Comparison of ENCODE assay signal across 16 cellular contexts in the genomic region with DNA sequence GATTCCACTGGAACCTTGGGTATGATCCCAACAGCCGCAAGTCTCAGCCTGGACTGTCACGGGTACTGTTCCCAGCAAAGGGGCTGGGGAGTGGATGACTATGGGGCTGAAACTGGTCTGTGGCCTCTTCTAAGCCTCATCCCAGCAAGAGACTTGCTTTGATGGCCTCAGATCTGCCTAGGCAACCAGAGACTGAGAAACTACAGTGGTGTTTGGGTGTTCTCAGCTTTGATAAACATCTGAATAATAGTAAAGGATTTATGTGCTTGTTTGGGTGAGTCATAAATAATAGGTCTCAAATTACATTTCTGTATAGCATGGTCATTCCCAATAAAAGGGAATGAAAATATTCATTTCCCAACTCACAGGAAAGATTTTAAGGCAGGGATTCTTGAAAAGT. TPM values are rescaled to one million over a fixed set of nuclear protein-coding genes. Genes with fewer than 3 reads are reported as not detected.
DNase-seq lines count a peak whose midpoint lies in the region; ATAC-seq, FAIRE-seq and TF ChIP-seq lines count a peak whose summit lies in the region.
"Had no signal": no experiment of that assay in that cellular context is flagged by ENCODE, and none has a peak within 500 bp of the region (broad histone marks: within the 10 kb centered on the region; RNA-seq: fewer than 3 reads in every experiment).

No MANE protein-coding gene starts in this region.

- H3K9me3 ChIP-seq in HUES64 (ENCODE audit: insufficient read depth, low read depth, low read length) = no peaks in the 10 kb centered on the region
- H3K9me3 ChIP-seq in mesodermal cell (ENCODE audit: control insufficient read depth, low read length) = no peaks in the 10 kb centered on the region
- H3K9me3 ChIP-seq: suprapubic skin had no signal

- H3K4me1 ChIP-seq in HUES64 (ENCODE audit: insufficient read depth, low read length) (peaks cover 5% of the 10 kb centered on the region; the same call in 1 of the 2 replicates), mesodermal cell (ENCODE audit: control insufficient read depth, insufficient read depth, low read length, poor library complexity, severe bottlenecking) (peaks cover 14% of the 10 kb centered on the region)

- no peak overlapping the region for H3K4me3 Mint-ChIP-seq in activated T-helper 2 cell treated with anti-CD3 and anti-CD28 coated beads, Interferon-gamma antibody, Interleukin-2, Interleukin-4, amounts not matched to agents 10 μg/mL and 5 μg/mL and 100 μg/mL, durations not matched to agents 14 hours and 24 hours and 36 hours (ENCODE audit: low read depth)
- no peak overlapping the region for H3K4me3 Mint-ChIP-seq in activated CD4-positive, alpha-beta T cell treated with anti-CD3 and anti-CD28 coated beads, Interleukin-2, amount 10 ng/mL, durations not matched to agents 24 days and 14 days

- no peaks in the 10 kb centered on the region for H3K9me3 Mint-ChIP-seq in activated T-helper 2 cell treated with anti-CD3 and anti-CD28 coated beads, Interferon-gamma antibody, Interleukin-2, Interleukin-4, amounts not matched to agents 10 μg/mL and 5 μg/mL and 100 μg/mL, durations not matched to agents 14 hours and 24 hours and 36 hours
- H3K9me3 Mint-ChIP-seq in activated CD4-positive, alpha-beta T cell treated with anti-CD3 and anti-CD28 coated beads, Interleukin-2, amount 10 ng/mL, durations not matched to agents 24 days and 14 days = no peaks in the 10 kb centered on the region

- intact Hi-C loops in activated T-helper 2 cell treated with anti-CD3 and anti-CD28 coated beads, Interferon-gamma antibody, Interleukin-2, Interleukin-4, amounts not matched to agents 10 μg/mL and 5 μg/mL and 100 μg/mL, durations not matched to agents 14 hours and 24 hours and 36 hours (cut with micrococcal nuclease) = no loop called here
- intact Hi-C loops in activated CD4-positive, alpha-beta T cell treated with anti-CD3 and anti-CD28 coated beads, Interleukin-2, amount 10 ng/mL, durations not matched to agents 24 days and 14 days (cut with micrococcal nuclease) = no loop called here

- no peak for ATAC-seq in HG03565 (IDR thresholded peaks at IDR 0.05; ENCODE audit: unreplicated experiment)

- H3K4me3 ChIP-seq in HUES64 (ENCODE audit: low read length) (no peak overlapping the region), bronchial epithelial cell (ENCODE audit: low read depth, low read length) (no peak overlapping the region), mesodermal cell (ENCODE audit: extremely low read depth, insufficient read depth, low read length, poor library complexity, severe bottlenecking) (no peak overlapping the region)
- H3K4me3 ChIP-seq: PC-9, suprapubic skin had no signal

- 80% methylated on average over 2 of the region's 2 CpGs for WGBS in HUES64
- 80 to 92% methylated on average over 2 of the region's 2 CpGs for WGBS in mesodermal cell (ENCODE audit: insufficient coverage in 2 of 2), 2 experiments

- no peaks in the 10 kb centered on the region for H3K27me3 Mint-ChIP-seq in activated T-helper 2 cell treated with anti-CD3 and anti-CD28 coated beads, Interferon-gamma antibody, Interleukin-2, Interleukin-4, amounts not matched to agents 10 μg/mL and 5 μg/mL and 100 μg/mL, durations not matched to agents 14 hours and 24 hours and 36 hours (ENCODE audit: low read depth)
- no peaks in the 10 kb centered on the region for H3K27me3 Mint-ChIP-seq in activated CD4-positive, alpha-beta T cell treated with anti-CD3 and anti-CD28 coated beads, Interleukin-2, amount 10 ng/mL, durations not matched to agents 24 days and 14 days

- no peak overlapping the region for H3K27ac Mint-ChIP-seq in activated T-helper 2 cell treated with anti-CD3 and anti-CD28 coated beads, Interferon-gamma antibody, Interleukin-2, Interleukin-4, amounts not matched to agents 10 μg/mL and 5 μg/mL and 100 μg/mL, durations not matched to agents 14 hours and 24 hours and 36 hours
- H3K27ac Mint-ChIP-seq in activated CD4-positive, alpha-beta T cell treated with anti-CD3 and anti-CD28 coated beads, Interleukin-2, amount 10 ng/mL, durations not matched to agents 24 days and 14 days = no peak overlapping the region

- H3K27me3 ChIP-seq in HUES64 (ENCODE audit: insufficient read depth, low read length) (no peaks in the 10 kb centered on the region), bronchial epithelial cell (ENCODE audit: control insufficient read depth, insufficient read depth, low read length) (peaks cover under 1% of the 10 kb centered on the region)
- H3K27me3 ChIP-seq: suprapubic skin had no signal

- peaks cover 16% of the 10 kb centered on the region for H3K36me3 ChIP-seq in HUES64 (ENCODE audit: insufficient read depth, low read length)
- H3K36me3 ChIP-seq in bronchial epithelial cell (ENCODE audit: control insufficient read depth, insufficient read depth, low read length) = peaks cover 2% of the 10 kb centered on the region
- peaks cover 29% of the 10 kb centered on the region for H3K36me3 ChIP-seq in mesodermal cell (ENCODE audit: control insufficient read depth, insufficient read depth, low read length)

- H3K36me3 Mint-ChIP-seq in activated T-helper 2 cell treated with anti-CD3 and anti-CD28 coated beads, Interferon-gamma antibody, Interleukin-2, Interleukin-4, amounts not matched to agents 10 μg/mL and 5 μg/mL and 100 μg/mL, durations not matched to agents 14 hours and 24 hours and 36 hours (ENCODE audit: low read depth) = peaks cover 12% of the 10 kb centered on the region
- peaks cover 8% of the 10 kb centered on the region for H3K36me3 Mint-ChIP-seq in activated CD4-positive, alpha-beta T cell treated with anti-CD3 and anti-CD28 coated beads, Interleukin-2, amount 10 ng/mL, durations not matched to agents 24 days and 14 days (ENCODE audit: low read depth)

- peak; percentile 60 for DNase-seq in AG09319 (ENCODE audit: extremely low read depth, low read depth)
- peak; percentile 58 for DNase-seq in bronchial epithelial cell (ENCODE audit: low read depth)
- no peak for DNase-seq in C1 segment of cervical spinal cord (lab: John Stamatoyannopoulos, UW)
- no peak for DNase-seq in activated T-helper 2 cell treated with anti-CD3 and anti-CD28 coated beads, Interferon-gamma antibody, Interleukin-2, Interleukin-4, amounts not matched to agents 10 μg/mL and 5 μg/mL and 100 μg/mL, durations not matched to agents 14 hours and 24 hours and 36 hours (ENCODE audit: low spot score)
- no peak for DNase-seq in activated CD4-positive, alpha-beta T cell treated with anti-CD3 and anti-CD28 coated beads, Interleukin-2, amount 10 ng/mL, durations not matched to agents 24 days and 14 days
- DNase-seq: activated CD4-positive, CD25-positive, alpha-beta regulatory T cell; activated gamma-delta T cell; Calu3; H7; NCI-H1694 treated with DMSO at 0.1 percent for 48 hours; stimulated activated CD4-positive, alpha-beta T cell treated with anti-CD3 and anti-CD28 coated beads, Interleukin-2, amount 100 ng/mL, for 24 hours had no signal

- TF ChIP-seq CTCF in AG09319 (IDR thresholded peaks at IDR 0.05; ENCODE audit: low read depth, low read length) (no peak), bronchial epithelial cell (IDR thresholded peaks at IDR 0.05; ENCODE audit: insufficient read depth, low read length, severe bottlenecking) (no peak)

- H3K27ac ChIP-seq in HUES64 (ENCODE audit: low read depth, low read length) = 0 out of 2 replicates have a peak overlapping the region, but pooled peaks have one; percentile 12
- H3K27ac ChIP-seq in mesodermal cell (ENCODE audit: low read depth, low read length, severe bottlenecking) = peak overlapping the region; percentile 71
- H3K27ac ChIP-seq: PC-9, suprapubic skin had no signal

- no peak overlapping the region for H3K9ac ChIP-seq in HUES64 (ENCODE audit: low read depth, low read length)

- H3K4me1 Mint-ChIP-seq in activated T-helper 2 cell treated with anti-CD3 and anti-CD28 coated beads, Interferon-gamma antibody, Interleukin-2, Interleukin-4, amounts not matched to agents 10 μg/mL and 5 μg/mL and 100 μg/mL, durations not matched to agents 14 hours and 24 hours and 36 hours (ENCODE audit: low read depth) = no peaks in the 10 kb centered on the region
- H3K4me1 Mint-ChIP-seq in activated CD4-positive, alpha-beta T cell treated with anti-CD3 and anti-CD28 coated beads, Interleukin-2, amount 10 ng/mL, durations not matched to agents 24 days and 14 days = no peaks in the 10 kb centered on the region

- FAIRE-seq in bronchial epithelial cell (lab: Jason Lieb, UNC) = no peak

RNA-seq across cellular contexts. Expression of a gene that starts 30.2 kb away (rescaled TPM):
- 4.8 TPM for polyA plus RNA-seq in HUES64 (2013, experiment 1 of 2)
- 10.1 TPM for polyA plus RNA-seq in HUES64 (2013, experiment 2 of 2)
- 14.7 and 24.5 TPM in 2 replicates for total RNA-seq in bronchial epithelial cell
- polyA plus RNA-seq in mesodermal cell (2013, experiment 1 of 2) = 20.7 TPM
- polyA plus RNA-seq in mesodermal cell (2013, experiment 2 of 2) = 19.1 TPM
- 12.3 and 13.1 TPM in 2 replicates for total RNA-seq in activated T-helper 2 cell treated with anti-CD3 and anti-CD28 coated beads, Interferon-gamma antibody, Interleukin-2, Interleukin-4, amounts not matched to agents 10 μg/mL and 5 μg/mL and 100 μg/mL, durations not matched to agents 14 hours and 24 hours and 36 hours
- 16.0 and 18.2 TPM in 2 replicates for total RNA-seq in activated CD4-positive, alpha-beta T cell treated with anti-CD3 and anti-CD28 coated beads, Interleukin-2, amount 10 ng/mL, durations not matched to agents 24 days and 14 days

Comparison
In these comparisons a context has a peak if more than half of its experiments do, and no peak if none do; other contexts are left out.
1. DNase-seq: peak in AG09319 (single experiment) and bronchial epithelial cell (single experiment); none in C1 segment of cervical spinal cord (0 of 14), activated T-helper 2 cell treated with anti-CD3 and anti-CD28 coated beads, Interferon-gamma antibody, Interleukin-2, Interleukin-4, amounts not matched to agents 10 μg/mL and 5 μg/mL and 100 μg/mL, durations not matched to agents 14 hours and 24 hours and 36 hours (single experiment) and activated CD4-positive, alpha-beta T cell treated with anti-CD3 and anti-CD28 coated beads, Interleukin-2, amount 10 ng/mL, durations not matched to agents 24 days and 14 days (single experiment).